In genomic region chr20:47656313-47656712, GRCh38 we compare ENCODE assay signal across 31 cellular contexts.
DNase-seq lines count a peak whose midpoint lies in the region; ATAC-seq lines count a peak whose summit lies in the region.
"Had no signal": no experiment of that assay in that cellular context is flagged by ENCODE, and none has a peak within 500 bp of the region (broad histone marks: within the 10 kb centered on the region; RNA-seq: fewer than 3 reads in every experiment).

No MANE protein-coding gene starts in this region.

- no peak overlapping the region for H3K27ac Mint-ChIP-seq in activated CD4-positive, alpha-beta T cell treated with anti-CD3 and anti-CD28 coated beads, Interleukin-2, amount 10 ng/mL, durations not matched to agents 24 days and 14 days
- no peak overlapping the region for H3K27ac Mint-ChIP-seq in T-helper 17 cell
- H3K27ac Mint-ChIP-seq: activated CD8-positive, alpha-beta T cell treated with anti-CD3 and anti-CD28 coated beads, Interleukin-2, amount 10 ng/mL, durations not matched to agents 7 days and 5 days; activated naive CD8-positive, alpha-beta T cell treated with anti-CD3 and anti-CD28 coated beads, Interleukin-2, amount 10 ng/mL, durations not matched to agents 7 days and 5 days; GM23338; stimulated activated naive CD8-positive, alpha-beta T cell treated with anti-CD3 and anti-CD28 coated beads, Interleukin-15, amount 100 ng/mL, for 72 hours had no signal

- no CpG with 5 or more reads among the region's 2 CpGs for WGBS in neuronal stem cell (ENCODE audit: extremely low coverage in 2 of 2, insufficient read length in 2 of 2, insufficient replicate concordance in 1 of 2), 2 donors

- intact Hi-C loops in activated CD4-positive, alpha-beta T cell treated with anti-CD3 and anti-CD28 coated beads, Interleukin-2, amount 10 ng/mL, durations not matched to agents 24 days and 14 days (cut with micrococcal nuclease) = no loop called here

- no peak overlapping the region for H2AFZ ChIP-seq in neuronal stem cell (ENCODE audit: low read length)
- H2AFZ ChIP-seq: GM23338, parathyroid adenoma had no signal

- H3K14ac ChIP-seq in neuronal stem cell (ENCODE audit: low read length) = no peak overlapping the region

- H3K27me3 ChIP-seq in neuronal stem cell (ENCODE audit: control insufficient read depth in 3 of 3, insufficient read depth in 3 of 3, low read depth in 1 of 3, low read length in 3 of 3) = no peaks in the 10 kb centered on the region
- H3K27me3 ChIP-seq: ascending aorta, colonic mucosa had no signal

- no peak overlapping the region for H3K18ac ChIP-seq in neuronal stem cell (ENCODE audit: low read length)

- no peak overlapping the region for H3K27ac ChIP-seq in neuronal stem cell (replicated peaks; ENCODE audit: low read length)
- H3K27ac ChIP-seq: ascending aorta, colonic mucosa, parathyroid adenoma, SK-N-MC, thoracic aorta had no signal

- H2BK120ac ChIP-seq in neuronal stem cell (ENCODE audit: low read depth, low read length) = no peak overlapping the region

- no peak overlapping the region for H3K9ac ChIP-seq in neuronal stem cell (ENCODE audit: low read depth, low read length, poor library complexity)
- H3K9ac ChIP-seq: parathyroid adenoma had no signal

- no peaks in the 10 kb centered on the region for H3K79me1 ChIP-seq in neuronal stem cell (ENCODE audit: low read depth, low read length)

- peaks cover 8 to 25% of the 10 kb centered on the region in 2 donors for H3K4me1 ChIP-seq in neuronal stem cell (ENCODE audit: control insufficient read depth in 2 of 2, insufficient read depth in 1 of 2, low read depth in 1 of 2, low read length in 2 of 2)
- H3K4me1 ChIP-seq: ascending aorta, colonic mucosa had no signal

- no peak overlapping the region for H3K4me2 ChIP-seq in neuronal stem cell (ENCODE audit: insufficient read depth, low read length, poor library complexity, severe bottlenecking)
- H3K4me2 ChIP-seq: GM23338 had no signal

- peaks cover 6% of the 10 kb centered on the region for H3K4me1 Mint-ChIP-seq in activated CD4-positive, alpha-beta T cell treated with anti-CD3 and anti-CD28 coated beads, Interleukin-2, amount 10 ng/mL, durations not matched to agents 24 days and 14 days
- H3K4me1 Mint-ChIP-seq in T-helper 17 cell = no peaks in the 10 kb centered on the region
- H3K4me1 Mint-ChIP-seq: activated naive CD8-positive, alpha-beta T cell treated with anti-CD3 and anti-CD28 coated beads, Interleukin-2, amount 10 ng/mL, durations not matched to agents 7 days and 5 days; stimulated activated naive CD8-positive, alpha-beta T cell treated with anti-CD3 and anti-CD28 coated beads, Interleukin-15, amount 100 ng/mL, for 72 hours had no signal

- H4K8ac ChIP-seq in neuronal stem cell (ENCODE audit: low read depth, low read length) = no peak overlapping the region

- no peaks in the 10 kb centered on the region for H3K27me3 Mint-ChIP-seq in activated CD4-positive, alpha-beta T cell treated with anti-CD3 and anti-CD28 coated beads, Interleukin-2, amount 10 ng/mL, durations not matched to agents 24 days and 14 days
- H3K27me3 Mint-ChIP-seq in T-helper 17 cell = no peaks in the 10 kb centered on the region
- H3K27me3 Mint-ChIP-seq: activated naive CD8-positive, alpha-beta T cell treated with anti-CD3 and anti-CD28 coated beads, Interleukin-2, amount 10 ng/mL, durations not matched to agents 7 days and 5 days; effector memory CD8-positive, alpha-beta T cell; stimulated activated naive CD8-positive, alpha-beta T cell treated with anti-CD3 and anti-CD28 coated beads, Interleukin-15, amount 100 ng/mL, for 72 hours had no signal

- no peak for ATAC-seq in T-helper 17 cell
- ATAC-seq: activated CD8-positive, alpha-beta T cell treated with anti-CD3 and anti-CD28 coated beads, Interleukin-2, amount 10 ng/mL, durations not matched to agents 7 days and 5 days; effector memory CD8-positive, alpha-beta T cell; GM23338; left colon; PC-3; stimulated activated naive CD8-positive, alpha-beta T cell treated with anti-CD3 and anti-CD28 coated beads, Interleukin-15, amount 100 ng/mL, for 72 hours had no signal

- H3K36me3 Mint-ChIP-seq in activated CD4-positive, alpha-beta T cell treated with anti-CD3 and anti-CD28 coated beads, Interleukin-2, amount 10 ng/mL, durations not matched to agents 24 days and 14 days (ENCODE audit: low read depth) = peaks cover 54% of the 10 kb centered on the region
- H3K36me3 Mint-ChIP-seq in T-helper 17 cell (ENCODE audit: low read depth) = peaks cover under 1% of the 10 kb centered on the region

- H2BK12ac ChIP-seq in neuronal stem cell (ENCODE audit: low read length) = no peak overlapping the region

- H3K9me3 Mint-ChIP-seq in activated CD4-positive, alpha-beta T cell treated with anti-CD3 and anti-CD28 coated beads, Interleukin-2, amount 10 ng/mL, durations not matched to agents 24 days and 14 days = no peaks in the 10 kb centered on the region
- H3K9me3 Mint-ChIP-seq: activated naive CD8-positive, alpha-beta T cell treated with anti-CD3 and anti-CD28 coated beads, Interleukin-2, amount 10 ng/mL, durations not matched to agents 7 days and 5 days; effector memory CD8-positive, alpha-beta T cell; GM23338; neural crest cell; stimulated activated naive CD8-positive, alpha-beta T cell treated with anti-CD3 and anti-CD28 coated beads, Interleukin-15, amount 100 ng/mL, for 72 hours had no signal

- no peaks in the 10 kb centered on the region for H3K9me3 ChIP-seq in T-helper 17 cell (ENCODE audit: control insufficient read depth, low read length, poor library complexity, severe bottlenecking)
- no peaks in the 10 kb centered on the region for H3K9me3 ChIP-seq in neuronal stem cell (replicated peaks in 1 of 2; ENCODE audit: control insufficient read depth in 2 of 2, insufficient read depth in 1 of 2, low read depth in 1 of 2, low read length in 2 of 2)
- H3K9me3 ChIP-seq: ascending aorta, colonic mucosa, thoracic aorta had no signal

- no peak overlapping the region for H3K4me3 Mint-ChIP-seq in activated CD4-positive, alpha-beta T cell treated with anti-CD3 and anti-CD28 coated beads, Interleukin-2, amount 10 ng/mL, durations not matched to agents 24 days and 14 days
- no peak overlapping the region for H3K4me3 Mint-ChIP-seq in T-helper 17 cell
- H3K4me3 Mint-ChIP-seq: activated CD8-positive, alpha-beta T cell treated with anti-CD3 and anti-CD28 coated beads, Interleukin-2, amount 10 ng/mL, durations not matched to agents 7 days and 5 days; activated naive CD8-positive, alpha-beta T cell treated with anti-CD3 and anti-CD28 coated beads, Interleukin-2, amount 10 ng/mL, durations not matched to agents 7 days and 5 days; effector memory CD8-positive, alpha-beta T cell; GM23338; neural crest cell; stimulated activated naive CD8-positive, alpha-beta T cell treated with anti-CD3 and anti-CD28 coated beads, Interleukin-15, amount 100 ng/mL, for 72 hours had no signal

- peaks cover 14 to 93% of the 10 kb centered on the region in 2 donors for H3K36me3 ChIP-seq in neuronal stem cell (replicated peaks in 1 of 2; ENCODE audit: control insufficient read depth in 2 of 2, insufficient read depth in 2 of 2, low read length in 2 of 2)

- H2BK5ac ChIP-seq in neuronal stem cell (ENCODE audit: low read length) = no peak overlapping the region

- DNase-seq in GDM1 (lab: John Stamatoyannopoulos, UW) (peak; percentile 8), Kasumi-1 (lab: John Stamatoyannopoulos, UW) (peak; percentile 19 to 32), OCI-M1 (lab: John Stamatoyannopoulos, UW) (peak; percentile 59), medulla oblongata (ENCODE audit: extremely low spot score) (peak; percentile 9), T-helper 17 cell (no peak), neuronal stem cell (ENCODE audit: low spot score) (no peak), AG08395 (ENCODE audit: low spot score) (no peak)
- DNase-seq in activated CD4-positive, alpha-beta T cell treated with anti-CD3 and anti-CD28 coated beads, Interleukin-2, amount 10 ng/mL, durations not matched to agents 24 days and 14 days = no peak
- DNase-seq: activated CD8-positive, alpha-beta T cell treated with anti-CD3 and anti-CD28 coated beads, Interleukin-2, amount 10 ng/mL, durations not matched to agents 7 days and 5 days; activated effector memory CD4-positive, alpha-beta T cell treated with Interleukin-2 at 50 U/mL for 16 hours; activated naive CD8-positive, alpha-beta T cell treated with anti-CD3 and anti-CD28 coated beads, Interleukin-2, amount 10 ng/mL, durations not matched to agents 7 days and 5 days; C1 segment of cervical spinal cord; Calu3; colonic mucosa; DMS79; effector memory CD8-positive, alpha-beta T cell; GF-D8; left colon; mammary epithelial cell; NCI-H146; NCI-H82; PC-3; stimulated activated CD4-positive, alpha-beta T cell treated with anti-CD3 and anti-CD28 coated beads, Interleukin-1b, Interleukin-23, amount 100 ng/mL, for 48 hours; stimulated activated naive CD8-positive, alpha-beta T cell treated with anti-CD3 and anti-CD28 coated beads, Interleukin-15, amount 100 ng/mL, for 72 hours; T-helper 2 cell had no signal

- H2BK15ac ChIP-seq in neuronal stem cell (ENCODE audit: low read length) = no peak overlapping the region

- no peak overlapping the region for H3K4ac ChIP-seq in neuronal stem cell (ENCODE audit: low read length)

- H3K23ac ChIP-seq in neuronal stem cell (ENCODE audit: low read depth, low read length, poor library complexity) = no peak overlapping the region

- H2AK5ac ChIP-seq in neuronal stem cell (ENCODE audit: low read depth, low read length) = no peak overlapping the region

- H3K4me3 ChIP-seq in neuronal stem cell (ENCODE audit: low read length in 2 of 2) = no peak overlapping the region
- H3K4me3 ChIP-seq: ascending aorta, colonic mucosa, GM23338, SK-N-MC, thoracic aorta had no signal

- H4K91ac ChIP-seq in neuronal stem cell (ENCODE audit: low read depth, low read length, poor library complexity) = no peak overlapping the region

Comparison
In these comparisons a context has a peak if more than half of its experiments do, and no peak if none do; other contexts are left out.
1. DNase-seq: peak in GDM1 (single experiment), Kasumi-1 (2 of 2), OCI-M1 (single experiment) and medulla oblongata (single experiment); none in activated CD4-positive, alpha-beta T cell treated with anti-CD3 and anti-CD28 coated beads, Interleukin-2, amount 10 ng/mL, durations not matched to agents 24 days and 14 days (single experiment), T-helper 17 cell (0 of 3), neuronal stem cell (single experiment) and AG08395 (single experiment).